ENCODE assay signal across 19 cellular contexts in genomic region chr20:62557425-62557824, GRCh38.
A peak's percentile ranks its signal among the peaks of the same experiment; 100 is the strongest.
DNase-seq lines count a peak whose midpoint lies in the region; ATAC-seq and TF ChIP-seq lines count a peak whose summit lies in the region.
"Had no signal": no experiment of that assay in that cellular context is flagged by ENCODE, and none has a peak within 500 bp of the region (broad histone marks: within the 10 kb centered on the region; RNA-seq: fewer than 3 reads in every experiment).

No MANE protein-coding gene starts in this region.

- no peak for TF ChIP-seq RAD21 in HCT116 (IDR thresholded peaks at IDR 0.05; ENCODE audit: low read depth)

- no peaks in the 10 kb centered on the region for H3K9me2 ChIP-seq in HCT116 (ENCODE audit: insufficient read depth)

- RAD21 ChIA-PET in HCT116 (lab: Charles Lee; ENCODE audit: low non-redundant PET in 1 of 2, low total read pairs in 2 of 2, uncharacterized antibody in 2 of 2, unreplicated experiment in 2 of 2): no interaction called here

- peak; percentile 24 for DNase-seq in COLO668 (lab: John Stamatoyannopoulos, UW; ENCODE audit: unreplicated experiment)
- DNase-seq in HCT116 (ENCODE audit: low read depth, low spot score): peak; percentile 18
- DNase-seq in RWPE1 (ENCODE audit: low spot score): peak; percentile 57
- peak; percentile 48 for DNase-seq in kidney tubule cell (ENCODE audit: low spot score)
- no peak for DNase-seq in BE2C
- DNase-seq in HEK293T (ENCODE audit: extremely low spot score): no peak
- DNase-seq: activated CD8-positive, alpha-beta T cell treated with anti-CD3 and anti-CD28 coated beads for 36 hours; DMS153; effector CD8-positive, alpha-beta T cell; hypothalamus; kidney glomerular epithelial cell; NCI-H1930; NCI-H524 treated with DMSO at 0.1 percent for 48 hours; small intestine; T-helper 17 cell; tibial artery had no signal

- ATAC-seq in HCT116: peak; percentile 76
- no peak for ATAC-seq in GM19023 (IDR thresholded peaks at IDR 0.05; ENCODE audit: unreplicated experiment)
- no peak for ATAC-seq in HG03442 (IDR thresholded peaks at IDR 0.05; ENCODE audit: unreplicated experiment)
- ATAC-seq: activated CD8-positive, alpha-beta T cell treated with anti-CD3 and anti-CD28 coated beads for 36 hours; stimulated activated effector memory CD8-positive, alpha-beta T cell treated with anti-CD3 and anti-CD28 coated beads, Interleukin-12 subunit alpha, Interleukin-12 subunit beta, amount 100 ng/mL, for 72 hours; T-helper 17 cell had no signal

- CTCF ChIA-PET in HCT116 (lab: Charles Lee) (no interaction called here), RWPE1 (lab: Yijun Ruan, JAX) (interaction anchor here (0.6 to 1.7 kb wide), 2 partner anchors 8 to 59 kb away, joined by 3 to 4 read pairs; no protein-coding TSS in a partner anchor), HEK293T (lab: Yijun Ruan, JAX) (no interaction called here)

- H3K4me3 ChIP-seq in HCT116 (replicated peaks in 1 of 2; ENCODE audit: low read depth in 1 of 2, low read length in 2 of 2): no peak overlapping the region
- no peak overlapping the region for H3K4me3 ChIP-seq in BE2C (ENCODE audit: low read depth, low read length)
- H3K4me3 ChIP-seq: tibial artery had no signal

- POLR2A ChIA-PET in HCT116 (lab: Charles Lee) (no interaction called here), RWPE1 (lab: Yijun Ruan, JAX; ENCODE audit: low non-redundant PET) (no interaction called here), HEK293T (lab: Yijun Ruan, JAX) (no interaction called here)

- peak overlapping the region; percentile 43; the same call in 1 of the 2 replicates for H3K4me2 ChIP-seq in HCT116 (ENCODE audit: low read length)

- H3K9me3 ChIP-seq in HCT116 (ENCODE audit: control insufficient read depth in 1 of 2, insufficient read depth in 1 of 2, low read depth in 1 of 2, low read length in 2 of 2) (no peaks in the 10 kb centered on the region), BE2C (no peaks in the 10 kb centered on the region)
- H3K9me3 ChIP-seq: tibial artery had no signal

- H3K4me1 ChIP-seq in HCT116 (ENCODE audit: control insufficient read depth in 1 of 2, insufficient read depth in 2 of 2, low read length in 2 of 2) (peaks cover 2 to 10% of the 10 kb centered on the region in 2 experiments; a peak in 3 of 4 replicates), BE2C (no peaks in the 10 kb centered on the region)

- BruUV-seq in HCT116 (replicated peaks; lab: Mats Ljungman, UMichigan): no TSS peak

- no peak overlapping the region for H2AFZ ChIP-seq in HCT116 (ENCODE audit: low read depth, low read length, poor library complexity, severe bottlenecking)

- intact Hi-C loops in HCT116 (cut with micrococcal nuclease): no loop called here

- no peaks in the 10 kb centered on the region for H3K36me3 ChIP-seq in HCT116 (ENCODE audit: control insufficient read depth in 1 of 2, insufficient read depth in 2 of 2, low read length in 2 of 2)
- no peaks in the 10 kb centered on the region for H3K36me3 ChIP-seq in BE2C
- H3K36me3 ChIP-seq: tibial artery had no signal

- H3K9ac ChIP-seq in HCT116 (ENCODE audit: low read length): no peak overlapping the region

- no peaks in the 10 kb centered on the region for H3K79me2 ChIP-seq in HCT116 (ENCODE audit: insufficient read depth, low read length)

- no peaks in the 10 kb centered on the region for H3K27me3 ChIP-seq in HCT116 (ENCODE audit: insufficient read depth, low read length)
- H3K27me3 ChIP-seq in BE2C: peaks cover 9% of the 10 kb centered on the region

- no peaks in the 10 kb centered on the region for H4K20me1 ChIP-seq in HCT116 (ENCODE audit: insufficient read depth)

- TF ChIP-seq CTCF in HCT116 (IDR thresholded peaks at IDR 0.05 in 2 of 3, conservative IDR thresholded peaks at IDR 0.05 in 1 of 3; ENCODE audit: borderline replicate concordance in 1 of 3, insufficient read depth in 1 of 3, low read depth in 2 of 3, low read length in 2 of 3) (no peak), RWPE1 (conservative IDR thresholded peaks at IDR 0.05; ENCODE audit: low read depth) (no peak), BE2C (IDR thresholded peaks at IDR 0.05; ENCODE audit: low read depth, low read length) (no peak)

- TF ChIP-seq POLR2A in HCT116 (IDR thresholded peaks at IDR 0.05; ENCODE audit: borderline replicate concordance, extremely low read depth, insufficient read depth, insufficient read length): no peak

- no peak overlapping the region; the same call in 1 of the 2 replicates for H3K27ac ChIP-seq in HCT116 (ENCODE audit: low read depth, low read length)
- no peak overlapping the region for H3K27ac ChIP-seq in RWPE1
- H3K27ac ChIP-seq: tibial artery had no signal

TF ChIP-seq in HCT116, 20 proteins besides CTCF, POLR2A, EP300 and RAD21 (continues in another document):
- TF ChIP-seq POLR2AphosphoS5 (IDR thresholded peaks at IDR 0.05; ENCODE audit: low read depth, low read length): no peak
- TF ChIP-seq REST (IDR thresholded peaks at IDR 0.05; ENCODE audit: low read depth): no peak
- no peak for TF ChIP-seq MAX (IDR thresholded peaks at IDR 0.05)

TF ChIP-seq in HEK293T, 16 proteins besides CTCF, POLR2A, EP300 and RAD21:
- TF ChIP-seq SP1 (IDR thresholded peaks at IDR 0.05): no peak
- TF ChIP-seq TARDBP (IDR thresholded peaks at IDR 0.05): no peak
- TF ChIP-seq FOXK2 (IDR thresholded peaks at IDR 0.05): no peak
- TF ChIP-seq ELF4 (IDR thresholded peaks at IDR 0.05): no peak
- no peak for TF ChIP-seq ARNT (IDR thresholded peaks at IDR 0.05)
- TF ChIP-seq L3MBTL2 (conservative IDR thresholded peaks at IDR 0.05): no peak
- TF ChIP-seq PKNOX1 (IDR thresholded peaks at IDR 0.05): no peak
- no peak for TF ChIP-seq CTBP1 (IDR thresholded peaks at IDR 0.05; ENCODE audit: borderline replicate concordance)
- no peak for TF ChIP-seq SUZ12 (IDR thresholded peaks at IDR 0.05)
- TF ChIP-seq LEF1 (IDR thresholded peaks at IDR 0.05; ENCODE audit: borderline replicate concordance): no peak
- no peak for TF ChIP-seq ZNF384 (IDR thresholded peaks at IDR 0.05)
- no peak for TF ChIP-seq FOXM1 (IDR thresholded peaks at IDR 0.05; ENCODE audit: borderline replicate concordance)
- TF ChIP-seq HDGF (IDR thresholded peaks at IDR 0.05; ENCODE audit: borderline replicate concordance): no peak
- no peak for TF ChIP-seq FOXA1 (IDR thresholded peaks at IDR 0.05)
- TF ChIP-seq BHLHE40 (IDR thresholded peaks at IDR 0.05; ENCODE audit: borderline replicate concordance): no peak
- no peak for TF ChIP-seq NFRKB (IDR thresholded peaks at IDR 0.05)
TF ChIP-seq in HEK293T: peak in this region for 0.

Comparison
In these comparisons a context has a peak if more than half of its experiments do, and no peak if none do; other contexts are left out.
1. DNase-seq: peak in COLO668 (single experiment), HCT116 (single experiment), RWPE1 (single experiment) and kidney tubule cell (single experiment); none in BE2C (single experiment) and HEK293T (single experiment).